ENCODE assay signal across 1 cellular context in genomic region chr2:100882645-100883613, GRCh38.
TF ChIP-seq lines count a peak whose summit lies in the region.

No MANE protein-coding gene starts in this region.

TF ChIP-seq in HepG2, 621 proteins besides CTCF, POLR2A, EP300 and RAD21 (continued from another document and continues in another):
- TF ChIP-seq ZNF670 (CRISPR knock-in tag; IDR thresholded peaks at IDR 0.05; ENCODE audit: borderline replicate concordance) (no peak), ZNF333 (CRISPR knock-in tag; IDR thresholded peaks at IDR 0.05; ENCODE audit: borderline replicate concordance) (no peak), GLI4 (CRISPR knock-in tag; IDR thresholded peaks at IDR 0.05; ENCODE audit: borderline replicate concordance) (no peak), GATA4 (IDR thresholded peaks at IDR 0.05; ENCODE audit: borderline replicate concordance, low read depth) (peak; percentile 70; the same call in 1 of the 2 replicates), MIER2 (CRISPR knock-in tag; IDR thresholded peaks at IDR 0.05) (no peak), ZNF543 (CRISPR knock-in tag; IDR thresholded peaks at IDR 0.05) (no peak), ZNF260 (CRISPR knock-in tag; IDR thresholded peaks at IDR 0.05; ENCODE audit: borderline replicate concordance, low read depth) (no peak), RARA (CRISPR knock-in tag; IDR thresholded peaks at IDR 0.05) (peak; percentile 100), ELF1 (CRISPR knock-in tag; IDR thresholded peaks at IDR 0.05) (peak; percentile 57; the same call in 1 of the 2 replicates), JARID2 (CRISPR knock-in tag; IDR thresholded peaks at IDR 0.05; ENCODE audit: insufficient replicate concordance) (no peak), TCF7 (IDR thresholded peaks at IDR 0.05; ENCODE audit: low read depth) (peak; percentile 79), ONECUT2 (CRISPR knock-in tag; IDR thresholded peaks at IDR 0.05) (no peak), ZNF383 (CRISPR knock-in tag; IDR thresholded peaks at IDR 0.05; ENCODE audit: borderline replicate concordance) (no peak), RFX3 (CRISPR knock-in tag; IDR thresholded peaks at IDR 0.05) (no peak), XBP1 (CRISPR knock-in tag; IDR thresholded peaks at IDR 0.05) (no peak), ZBTB20 (CRISPR knock-in tag; IDR thresholded peaks at IDR 0.05; ENCODE audit: borderline replicate concordance, low read depth) (peak; percentile 98), NR2F1 (CRISPR knock-in tag; IDR thresholded peaks at IDR 0.05) (peak; percentile 90 to 97), ZNF18 (CRISPR knock-in tag; IDR thresholded peaks at IDR 0.05; ENCODE audit: insufficient replicate concordance) (peak; percentile 76), ZFP90 (CRISPR knock-in tag; IDR thresholded peaks at IDR 0.05; ENCODE audit: borderline replicate concordance) (peak; percentile 78; the same call in 1 of the 2 replicates), ARID5B (CRISPR knock-in tag; IDR thresholded peaks at IDR 0.05) (peak; percentile 99), PTBP1 (IDR thresholded peaks at IDR 0.05; ENCODE audit: low read depth, low read length, poor library complexity, severe bottlenecking) (no peak), RFX5 (IDR thresholded peaks at IDR 0.05; ENCODE audit: low read depth, low read length) (peak; percentile 69), ZNF468 (CRISPR knock-in tag; IDR thresholded peaks at IDR 0.05) (no peak), SNRNP70 (IDR thresholded peaks at IDR 0.05; ENCODE audit: low read depth, low read length) (no peak), ZSCAN9 (CRISPR knock-in tag; IDR thresholded peaks at IDR 0.05; ENCODE audit: borderline replicate concordance) (peak; percentile 89; the same call in 1 of the 2 replicates), KDM3A (CRISPR knock-in tag; IDR thresholded peaks at IDR 0.05; ENCODE audit: low read depth) (0 out of 2 replicates have a peak, but pooled peaks have one; percentile 69), NFE2 (CRISPR knock-in tag; IDR thresholded peaks at IDR 0.05) (peak; percentile 83), ZNF501 (CRISPR knock-in tag; IDR thresholded peaks at IDR 0.05) (no peak), NFRKB (IDR thresholded peaks at IDR 0.05) (no peak), ZNF557 (CRISPR knock-in tag; IDR thresholded peaks at IDR 0.05) (no peak), SIN3A (IDR thresholded peaks at IDR 0.05; ENCODE audit: borderline replicate concordance, low read depth, low read length) (peak; percentile 73; the same call in 1 of the 2 replicates), MXD4 (CRISPR knock-in tag; IDR thresholded peaks at IDR 0.05) (peak; percentile 26; the same call in 1 of the 2 replicates), HNRNPUL1 (IDR thresholded peaks at IDR 0.05; ENCODE audit: low read depth, low read length) (no peak), USF2 (IDR thresholded peaks at IDR 0.05; ENCODE audit: low read depth, low read length) (peak; percentile 50; the same call in 1 of the 2 replicates), USF2 (CRISPR knock-in tag; IDR thresholded peaks at IDR 0.05; ENCODE audit: borderline replicate concordance) (0 out of 2 replicates have a peak, but pooled peaks have one; percentile 34)
- TF ChIP-seq, protein P1, sequence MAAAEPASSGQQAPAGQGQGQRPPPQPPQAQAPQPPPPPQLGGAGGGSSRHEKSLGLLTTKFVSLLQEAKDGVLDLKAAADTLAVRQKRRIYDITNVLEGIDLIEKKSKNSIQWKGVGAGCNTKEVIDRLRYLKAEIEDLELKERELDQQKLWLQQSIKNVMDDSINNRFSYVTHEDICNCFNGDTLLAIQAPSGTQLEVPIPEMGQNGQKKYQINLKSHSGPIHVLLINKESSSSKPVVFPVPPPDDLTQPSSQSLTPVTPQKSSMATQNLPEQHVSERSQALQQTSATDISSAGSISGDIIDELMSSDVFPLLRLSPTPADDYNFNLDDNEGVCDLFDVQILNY (CRISPR knock-in tag; conservative IDR thresholded peaks at IDR 0.05) = no peak
- TF ChIP-seq, protein P2, sequence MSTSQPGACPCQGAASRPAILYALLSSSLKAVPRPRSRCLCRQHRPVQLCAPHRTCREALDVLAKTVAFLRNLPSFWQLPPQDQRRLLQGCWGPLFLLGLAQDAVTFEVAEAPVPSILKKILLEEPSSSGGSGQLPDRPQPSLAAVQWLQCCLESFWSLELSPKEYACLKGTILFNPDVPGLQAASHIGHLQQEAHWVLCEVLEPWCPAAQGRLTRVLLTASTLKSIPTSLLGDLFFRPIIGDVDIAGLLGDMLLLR (CRISPR knock-in tag; IDR thresholded peaks at IDR 0.05) = no peak
- TF ChIP-seq, protein P3, sequence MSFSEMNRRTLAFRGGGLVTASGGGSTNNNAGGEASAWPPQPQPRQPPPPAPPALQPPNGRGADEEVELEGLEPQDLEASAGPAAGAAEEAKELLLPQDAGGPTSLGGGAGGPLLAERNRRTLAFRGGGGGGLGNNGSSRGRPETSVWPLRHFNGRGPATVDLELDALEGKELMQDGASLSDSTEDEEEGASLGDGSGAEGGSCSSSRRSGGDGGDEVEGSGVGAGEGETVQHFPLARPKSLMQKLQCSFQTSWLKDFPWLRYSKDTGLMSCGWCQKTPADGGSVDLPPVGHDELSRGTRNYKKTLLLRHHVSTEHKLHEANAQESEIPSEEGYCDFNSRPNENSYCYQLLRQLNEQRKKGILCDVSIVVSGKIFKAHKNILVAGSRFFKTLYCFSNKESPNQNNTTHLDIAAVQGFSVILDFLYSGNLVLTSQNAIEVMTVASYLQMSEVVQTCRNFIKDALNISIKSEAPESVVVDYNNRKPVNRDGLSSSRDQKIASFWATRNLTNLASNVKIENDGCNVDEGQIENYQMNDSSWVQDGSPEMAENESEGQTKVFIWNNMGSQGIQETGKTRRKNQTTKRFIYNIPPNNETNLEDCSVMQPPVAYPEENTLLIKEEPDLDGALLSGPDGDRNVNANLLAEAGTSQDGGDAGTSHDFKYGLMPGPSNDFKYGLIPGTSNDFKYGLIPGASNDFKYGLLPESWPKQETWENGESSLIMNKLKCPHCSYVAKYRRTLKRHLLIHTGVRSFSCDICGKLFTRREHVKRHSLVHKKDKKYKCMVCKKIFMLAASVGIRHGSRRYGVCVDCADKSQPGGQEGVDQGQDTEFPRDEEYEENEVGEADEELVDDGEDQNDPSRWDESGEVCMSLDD (CRISPR knock-in tag; IDR thresholded peaks at IDR 0.05; ENCODE audit: borderline replicate concordance) = no peak
- TF ChIP-seq, protein P4, sequence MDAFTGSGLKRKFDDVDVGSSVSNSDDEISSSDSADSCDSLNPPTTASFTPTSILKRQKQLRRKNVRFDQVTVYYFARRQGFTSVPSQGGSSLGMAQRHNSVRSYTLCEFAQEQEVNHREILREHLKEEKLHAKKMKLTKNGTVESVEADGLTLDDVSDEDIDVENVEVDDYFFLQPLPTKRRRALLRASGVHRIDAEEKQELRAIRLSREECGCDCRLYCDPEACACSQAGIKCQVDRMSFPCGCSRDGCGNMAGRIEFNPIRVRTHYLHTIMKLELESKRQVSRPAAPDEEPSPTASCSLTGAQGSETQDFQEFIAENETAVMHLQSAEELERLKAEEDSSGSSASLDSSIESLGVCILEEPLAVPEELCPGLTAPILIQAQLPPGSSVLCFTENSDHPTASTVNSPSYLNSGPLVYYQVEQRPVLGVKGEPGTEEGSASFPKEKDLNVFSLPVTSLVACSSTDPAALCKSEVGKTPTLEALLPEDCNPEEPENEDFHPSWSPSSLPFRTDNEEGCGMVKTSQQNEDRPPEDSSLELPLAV (CRISPR knock-in tag; conservative IDR thresholded peaks at IDR 0.05; ENCODE audit: low read depth) = no peak
- TF ChIP-seq, protein P5, sequence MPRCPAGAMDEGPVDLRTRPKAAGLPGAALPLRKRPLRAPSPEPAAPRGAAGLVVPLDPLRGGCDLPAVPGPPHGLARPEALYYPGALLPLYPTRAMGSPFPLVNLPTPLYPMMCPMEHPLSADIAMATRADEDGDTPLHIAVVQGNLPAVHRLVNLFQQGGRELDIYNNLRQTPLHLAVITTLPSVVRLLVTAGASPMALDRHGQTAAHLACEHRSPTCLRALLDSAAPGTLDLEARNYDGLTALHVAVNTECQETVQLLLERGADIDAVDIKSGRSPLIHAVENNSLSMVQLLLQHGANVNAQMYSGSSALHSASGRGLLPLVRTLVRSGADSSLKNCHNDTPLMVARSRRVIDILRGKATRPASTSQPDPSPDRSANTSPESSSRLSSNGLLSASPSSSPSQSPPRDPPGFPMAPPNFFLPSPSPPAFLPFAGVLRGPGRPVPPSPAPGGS (CRISPR knock-in tag; IDR thresholded peaks at IDR 0.05) = no peak
- TF ChIP-seq, protein P6, sequence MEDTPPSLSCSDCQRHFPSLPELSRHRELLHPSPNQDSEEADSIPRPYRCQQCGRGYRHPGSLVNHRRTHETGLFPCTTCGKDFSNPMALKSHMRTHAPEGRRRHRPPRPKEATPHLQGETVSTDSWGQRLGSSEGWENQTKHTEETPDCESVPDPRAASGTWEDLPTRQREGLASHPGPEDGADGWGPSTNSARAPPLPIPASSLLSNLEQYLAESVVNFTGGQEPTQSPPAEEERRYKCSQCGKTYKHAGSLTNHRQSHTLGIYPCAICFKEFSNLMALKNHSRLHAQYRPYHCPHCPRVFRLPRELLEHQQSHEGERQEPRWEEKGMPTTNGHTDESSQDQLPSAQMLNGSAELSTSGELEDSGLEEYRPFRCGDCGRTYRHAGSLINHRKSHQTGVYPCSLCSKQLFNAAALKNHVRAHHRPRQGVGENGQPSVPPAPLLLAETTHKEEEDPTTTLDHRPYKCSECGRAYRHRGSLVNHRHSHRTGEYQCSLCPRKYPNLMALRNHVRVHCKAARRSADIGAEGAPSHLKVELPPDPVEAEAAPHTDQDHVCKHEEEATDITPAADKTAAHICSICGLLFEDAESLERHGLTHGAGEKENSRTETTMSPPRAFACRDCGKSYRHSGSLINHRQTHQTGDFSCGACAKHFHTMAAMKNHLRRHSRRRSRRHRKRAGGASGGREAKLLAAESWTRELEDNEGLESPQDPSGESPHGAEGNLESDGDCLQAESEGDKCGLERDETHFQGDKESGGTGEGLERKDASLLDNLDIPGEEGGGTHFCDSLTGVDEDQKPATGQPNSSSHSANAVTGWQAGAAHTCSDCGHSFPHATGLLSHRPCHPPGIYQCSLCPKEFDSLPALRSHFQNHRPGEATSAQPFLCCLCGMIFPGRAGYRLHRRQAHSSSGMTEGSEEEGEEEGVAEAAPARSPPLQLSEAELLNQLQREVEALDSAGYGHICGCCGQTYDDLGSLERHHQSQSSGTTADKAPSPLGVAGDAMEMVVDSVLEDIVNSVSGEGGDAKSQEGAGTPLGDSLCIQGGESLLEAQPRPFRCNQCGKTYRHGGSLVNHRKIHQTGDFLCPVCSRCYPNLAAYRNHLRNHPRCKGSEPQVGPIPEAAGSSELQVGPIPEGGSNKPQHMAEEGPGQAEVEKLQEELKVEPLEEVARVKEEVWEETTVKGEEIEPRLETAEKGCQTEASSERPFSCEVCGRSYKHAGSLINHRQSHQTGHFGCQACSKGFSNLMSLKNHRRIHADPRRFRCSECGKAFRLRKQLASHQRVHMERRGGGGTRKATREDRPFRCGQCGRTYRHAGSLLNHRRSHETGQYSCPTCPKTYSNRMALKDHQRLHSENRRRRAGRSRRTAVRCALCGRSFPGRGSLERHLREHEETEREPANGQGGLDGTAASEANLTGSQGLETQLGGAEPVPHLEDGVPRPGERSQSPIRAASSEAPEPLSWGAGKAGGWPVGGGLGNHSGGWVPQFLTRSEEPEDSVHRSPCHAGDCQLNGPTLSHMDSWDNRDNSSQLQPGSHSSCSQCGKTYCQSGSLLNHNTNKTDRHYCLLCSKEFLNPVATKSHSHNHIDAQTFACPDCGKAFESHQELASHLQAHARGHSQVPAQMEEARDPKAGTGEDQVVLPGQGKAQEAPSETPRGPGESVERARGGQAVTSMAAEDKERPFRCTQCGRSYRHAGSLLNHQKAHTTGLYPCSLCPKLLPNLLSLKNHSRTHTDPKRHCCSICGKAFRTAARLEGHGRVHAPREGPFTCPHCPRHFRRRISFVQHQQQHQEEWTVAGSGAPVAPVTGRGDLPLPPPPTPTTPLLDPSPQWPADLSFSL (CRISPR knock-in tag; IDR thresholded peaks at IDR 0.05) = no peak
